Comparison of ENCODE assay signal across 1 cellular context in genomic region chr6:28635547-28636158, GRCh38.
TF ChIP-seq lines count a peak whose summit lies in the region.

No MANE protein-coding gene starts in this region.

TF ChIP-seq in GM23338, 12 proteins besides CTCF, POLR2A, EP300 and RAD21 (continued from another document):
- TF ChIP-seq, protein P1, sequence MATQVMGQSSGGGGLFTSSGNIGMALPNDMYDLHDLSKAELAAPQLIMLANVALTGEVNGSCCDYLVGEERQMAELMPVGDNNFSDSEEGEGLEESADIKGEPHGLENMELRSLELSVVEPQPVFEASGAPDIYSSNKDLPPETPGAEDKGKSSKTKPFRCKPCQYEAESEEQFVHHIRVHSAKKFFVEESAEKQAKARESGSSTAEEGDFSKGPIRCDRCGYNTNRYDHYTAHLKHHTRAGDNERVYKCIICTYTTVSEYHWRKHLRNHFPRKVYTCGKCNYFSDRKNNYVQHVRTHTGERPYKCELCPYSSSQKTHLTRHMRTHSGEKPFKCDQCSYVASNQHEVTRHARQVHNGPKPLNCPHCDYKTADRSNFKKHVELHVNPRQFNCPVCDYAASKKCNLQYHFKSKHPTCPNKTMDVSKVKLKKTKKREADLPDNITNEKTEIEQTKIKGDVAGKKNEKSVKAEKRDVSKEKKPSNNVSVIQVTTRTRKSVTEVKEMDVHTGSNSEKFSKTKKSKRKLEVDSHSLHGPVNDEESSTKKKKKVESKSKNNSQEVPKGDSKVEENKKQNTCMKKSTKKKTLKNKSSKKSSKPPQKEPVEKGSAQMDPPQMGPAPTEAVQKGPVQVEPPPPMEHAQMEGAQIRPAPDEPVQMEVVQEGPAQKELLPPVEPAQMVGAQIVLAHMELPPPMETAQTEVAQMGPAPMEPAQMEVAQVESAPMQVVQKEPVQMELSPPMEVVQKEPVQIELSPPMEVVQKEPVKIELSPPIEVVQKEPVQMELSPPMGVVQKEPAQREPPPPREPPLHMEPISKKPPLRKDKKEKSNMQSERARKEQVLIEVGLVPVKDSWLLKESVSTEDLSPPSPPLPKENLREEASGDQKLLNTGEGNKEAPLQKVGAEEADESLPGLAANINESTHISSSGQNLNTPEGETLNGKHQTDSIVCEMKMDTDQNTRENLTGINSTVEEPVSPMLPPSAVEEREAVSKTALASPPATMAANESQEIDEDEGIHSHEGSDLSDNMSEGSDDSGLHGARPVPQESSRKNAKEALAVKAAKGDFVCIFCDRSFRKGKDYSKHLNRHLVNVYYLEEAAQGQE (IDR thresholded peaks at IDR 0.05; ENCODE audit: unreplicated experiment): no peak
